10 cellular contexts compared by ENCODE assay signal in genomic region chr3:23959147-23959900, GRCh38. TPM values are rescaled to one million over a fixed set of nuclear protein-coding genes. Genes with fewer than 3 reads are reported as not detected.
A peak's percentile ranks its signal among the peaks of the same experiment; 100 is the strongest.
DNase-seq lines count a peak whose midpoint lies in the region; ATAC-seq and TF ChIP-seq lines count a peak whose summit lies in the region.
"Had no signal": no experiment of that assay in that cellular context is flagged by ENCODE, and none has a peak within 500 bp of the region (broad histone marks: within the 10 kb centered on the region; RNA-seq: fewer than 3 reads in every experiment).

No MANE protein-coding gene starts in this region.

- POLR2A ChIA-PET in CD8-positive, alpha-beta T cell (lab: Charles Lee): interaction anchor here (0.8 kb wide), 1 partner anchor 42 kb away, joined by 4 read pairs; the partner anchor contains the start of genes NKIRAS1 and RPL15

- TF ChIP-seq POLR2A in body of pancreas (IDR thresholded peaks at IDR 0.05): no peak
- no peak for TF ChIP-seq POLR2A in thyroid gland (IDR thresholded peaks at IDR 0.05)

- no peak for DNase-seq in CD8-positive, alpha-beta T cell
- DNase-seq in HS-27A (ENCODE audit: low read depth) (peak; percentile 80), body of pancreas (no peak), thyroid gland (no peak), NCI-H345 treated with DMSO at 0.1 percent for 48 hours (lab: John Stamatoyannopoulos, UW; ENCODE audit: unreplicated experiment) (no peak), germinal center (ENCODE audit: low spot score) (no peak), DMS 273 treated with DMSO at 0.1 percent for 48 hours (lab: John Stamatoyannopoulos, UW) (no peak)
- DNase-seq: activated CD4-positive, CD25-positive, alpha-beta regulatory T cell; Kasumi-1 had no signal

- intact Hi-C loops in CD8-positive, alpha-beta T cell (cut with DNase I, micrococcal nuclease): no loop called here
- intact Hi-C loops in body of pancreas (cut with DNase I): no loop called here
- intact Hi-C loops in thyroid gland (cut with DNase I): no loop called here

- WGBS in body of pancreas, 2 donors: 76 to 82% methylated on average over 6 of the region's 6 CpGs
- 83 to 87% methylated on average over 6 of the region's 6 CpGs for WGBS in thyroid gland, 2 donors

- CTCF ChIA-PET in CD8-positive, alpha-beta T cell (lab: Charles Lee): no interaction called here

- H3K4me1 Mint-ChIP-seq in CD8-positive, alpha-beta T cell (ENCODE audit: low read depth): peaks cover 46% of the 10 kb centered on the region

- no peaks in the 10 kb centered on the region for H3K27me3 Mint-ChIP-seq in CD8-positive, alpha-beta T cell (ENCODE audit: low read depth)

- no peaks in the 10 kb centered on the region for H3K27me3 ChIP-seq in CD8-positive, alpha-beta T cell (ENCODE audit: insufficient read depth, low read length)
- no peaks in the 10 kb centered on the region for H3K27me3 ChIP-seq in body of pancreas
- H3K27me3 ChIP-seq in muscle layer of duodenum (ENCODE audit: low read depth, low read length): no peaks in the 10 kb centered on the region
- no peaks in the 10 kb centered on the region for H3K27me3 ChIP-seq in thyroid gland

- H3K36me3 ChIP-seq in CD8-positive, alpha-beta T cell (ENCODE audit: insufficient read depth, low read length): peaks cover 3% of the 10 kb centered on the region
- H3K36me3 ChIP-seq in body of pancreas (replicated peaks in 1 of 2; ENCODE audit: insufficient read depth in 1 of 2, low read depth in 2 of 2): peaks cover 0 to 3% of the 10 kb centered on the region in 2 donors
- peaks cover 25 to 28% of the 10 kb centered on the region in 2 donors for H3K36me3 ChIP-seq in muscle layer of duodenum (ENCODE audit: control insufficient read depth in 1 of 2, insufficient read depth in 2 of 2, low read length in 2 of 2)
- peaks cover 15 to 27% of the 10 kb centered on the region in 2 donors for H3K36me3 ChIP-seq in thyroid gland

- no peaks in the 10 kb centered on the region for H3K9me3 ChIP-seq in CD8-positive, alpha-beta T cell (ENCODE audit: low read length)
- no peaks in the 10 kb centered on the region for H3K9me3 ChIP-seq in body of pancreas
- H3K9me3 ChIP-seq in muscle layer of duodenum (ENCODE audit: control insufficient read depth in 1 of 2, low read length in 2 of 2): no peaks in the 10 kb centered on the region
- H3K9me3 ChIP-seq in thyroid gland: no peaks in the 10 kb centered on the region

- H3K4me1 ChIP-seq in CD8-positive, alpha-beta T cell (ENCODE audit: insufficient read depth, low read length): no peaks in the 10 kb centered on the region
- H3K4me1 ChIP-seq in body of pancreas (peaks cover 8% of the 10 kb centered on the region), muscle layer of duodenum (ENCODE audit: control insufficient read depth in 1 of 2, insufficient read depth in 2 of 2, low read length in 2 of 2) (peaks cover 0 to 4% of the 10 kb centered on the region in 2 donors), thyroid gland (peaks cover 0 to 12% of the 10 kb centered on the region in 2 donors)

- H3K27ac Mint-ChIP-seq in CD8-positive, alpha-beta T cell: peak overlapping the region; percentile 11

- no peaks in the 10 kb centered on the region for H3K9me3 Mint-ChIP-seq in CD8-positive, alpha-beta T cell

- TF ChIP-seq CTCF in CD8-positive, alpha-beta T cell (IDR thresholded peaks at IDR 0.05): no peak
- no peak for TF ChIP-seq CTCF in body of pancreas (IDR thresholded peaks at IDR 0.05)
- TF ChIP-seq CTCF in thyroid gland (IDR thresholded peaks at IDR 0.05): no peak

- H3K4me3 Mint-ChIP-seq in CD8-positive, alpha-beta T cell: no peak overlapping the region

- H3K27ac ChIP-seq in CD8-positive, alpha-beta T cell (ENCODE audit: low read depth, low read length): no peak overlapping the region
- H3K27ac ChIP-seq in body of pancreas (no peak overlapping the region), muscle layer of duodenum (ENCODE audit: low read length) (peak overlapping the region; percentile 77), thyroid gland (peak overlapping the region in 1 of 3 donors; percentile 5)

- H3K4me3 ChIP-seq in CD8-positive, alpha-beta T cell (ENCODE audit: low read depth, low read length): no peak overlapping the region
- H3K4me3 ChIP-seq in body of pancreas (no peak overlapping the region), muscle layer of duodenum (ENCODE audit: low read depth in 1 of 2, low read length in 2 of 2) (no peak overlapping the region), thyroid gland (replicated peaks in 1 of 3) (no peak overlapping the region)

- H3K36me3 Mint-ChIP-seq in CD8-positive, alpha-beta T cell: peaks cover 75% of the 10 kb centered on the region

- peak; percentile 20 for ATAC-seq in CD8-positive, alpha-beta T cell
- ATAC-seq in body of pancreas: peak; percentile 47

RNA-seq across cellular contexts. Expression of gene NR1D2, which starts 14.2 kb away (rescaled TPM):
- 100 to 1,000 TPM; 126 to 129 TPM for total RNA-seq in CD8-positive, alpha-beta T cell
- total RNA-seq in body of pancreas (10 to 100 TPM; 13.0 to 14.5 TPM), thyroid gland (100 to 1,000 TPM in 1 of 4 donors, 10 to 100 TPM in 3; 44.2 to 108 (median 68.1) TPM)

RNA-seq across cellular contexts. Expression of gene RPL15, which starts 42.4 kb away (rescaled TPM):
- 1,000 to 10,000 TPM; 2,460 to 2,470 TPM for total RNA-seq in CD8-positive, alpha-beta T cell
- total RNA-seq in body of pancreas: 1,000 to 10,000 TPM in 1 of 2 donors, 100 to 1,000 TPM in 1; 385 to 1,128 TPM
- total RNA-seq in thyroid gland: 1,000 to 10,000 TPM; 1,700 to 2,512 (median 2,310) TPM

RNA-seq across cellular contexts. Expression of gene NKIRAS1, which starts 42.5 kb away (rescaled TPM):
- 1 to 10 TPM; 4.5 to 6.2 TPM for total RNA-seq in CD8-positive, alpha-beta T cell
- total RNA-seq in body of pancreas (1 to 10 TPM; 2.0 to 7.8 TPM), thyroid gland (10 to 100 TPM; 17.5 to 22.2 (median 19.7) TPM)
